In the genomic region with DNA sequence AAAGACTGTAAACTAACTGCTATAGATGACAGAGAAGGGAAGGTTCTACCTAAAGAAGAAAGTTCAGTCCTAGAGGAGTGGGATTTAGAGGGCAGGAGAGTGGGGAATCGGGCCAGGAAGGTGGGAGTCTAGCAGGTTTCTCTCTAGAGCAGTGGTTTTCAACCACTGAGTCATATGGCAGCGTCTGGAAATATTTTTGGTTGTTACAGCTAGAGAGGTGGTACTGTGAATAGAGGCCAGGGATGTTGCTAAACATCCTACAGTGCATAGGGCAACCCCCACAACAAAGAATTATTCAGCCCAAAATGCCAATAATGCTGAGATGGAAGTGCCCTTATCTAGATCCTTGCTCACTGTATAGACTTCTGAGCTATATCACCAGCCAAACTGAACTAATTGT, we compare ENCODE assay signal across 1 cellular context.
TF ChIP-seq lines count a peak whose summit lies in the region.

No MANE protein-coding gene starts in this region.

TF ChIP-seq in HepG2, 621 proteins besides CTCF, POLR2A, EP300 and RAD21:
- TF ChIP-seq RNF219 (CRISPR knock-in tag; IDR thresholded peaks at IDR 0.05) (no peak), REL (CRISPR knock-in tag; conservative IDR thresholded peaks at IDR 0.05) (no peak), RARG (CRISPR knock-in tag; IDR thresholded peaks at IDR 0.05; ENCODE audit: low read depth) (no peak), ZFP82 (CRISPR knock-in tag; IDR thresholded peaks at IDR 0.05; ENCODE audit: borderline replicate concordance) (no peak), NONO (IDR thresholded peaks at IDR 0.05) (no peak), NONO (CRISPR knock-in tag; conservative IDR thresholded peaks at IDR 0.05) (no peak), TEAD3 (CRISPR knock-in tag; optimal IDR thresholded peaks at IDR 0.05; ENCODE audit: borderline replicate concordance) (no peak), EEA1 (CRISPR knock-in tag; IDR thresholded peaks at IDR 0.05; ENCODE audit: borderline replicate concordance) (no peak), ZNF24 (IDR thresholded peaks at IDR 0.05) (no peak), CENPX (CRISPR knock-in tag; IDR thresholded peaks at IDR 0.05) (no peak)
- TF ChIP-seq, protein P1, sequence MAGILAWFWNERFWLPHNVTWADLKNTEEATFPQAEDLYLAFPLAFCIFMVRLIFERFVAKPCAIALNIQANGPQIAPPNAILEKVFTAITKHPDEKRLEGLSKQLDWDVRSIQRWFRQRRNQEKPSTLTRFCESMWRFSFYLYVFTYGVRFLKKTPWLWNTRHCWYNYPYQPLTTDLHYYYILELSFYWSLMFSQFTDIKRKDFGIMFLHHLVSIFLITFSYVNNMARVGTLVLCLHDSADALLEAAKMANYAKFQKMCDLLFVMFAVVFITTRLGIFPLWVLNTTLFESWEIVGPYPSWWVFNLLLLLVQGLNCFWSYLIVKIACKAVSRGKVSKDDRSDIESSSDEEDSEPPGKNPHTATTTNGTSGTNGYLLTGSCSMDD (CRISPR knock-in tag; IDR thresholded peaks at IDR 0.05) = no peak
- TF ChIP-seq, protein P2, sequence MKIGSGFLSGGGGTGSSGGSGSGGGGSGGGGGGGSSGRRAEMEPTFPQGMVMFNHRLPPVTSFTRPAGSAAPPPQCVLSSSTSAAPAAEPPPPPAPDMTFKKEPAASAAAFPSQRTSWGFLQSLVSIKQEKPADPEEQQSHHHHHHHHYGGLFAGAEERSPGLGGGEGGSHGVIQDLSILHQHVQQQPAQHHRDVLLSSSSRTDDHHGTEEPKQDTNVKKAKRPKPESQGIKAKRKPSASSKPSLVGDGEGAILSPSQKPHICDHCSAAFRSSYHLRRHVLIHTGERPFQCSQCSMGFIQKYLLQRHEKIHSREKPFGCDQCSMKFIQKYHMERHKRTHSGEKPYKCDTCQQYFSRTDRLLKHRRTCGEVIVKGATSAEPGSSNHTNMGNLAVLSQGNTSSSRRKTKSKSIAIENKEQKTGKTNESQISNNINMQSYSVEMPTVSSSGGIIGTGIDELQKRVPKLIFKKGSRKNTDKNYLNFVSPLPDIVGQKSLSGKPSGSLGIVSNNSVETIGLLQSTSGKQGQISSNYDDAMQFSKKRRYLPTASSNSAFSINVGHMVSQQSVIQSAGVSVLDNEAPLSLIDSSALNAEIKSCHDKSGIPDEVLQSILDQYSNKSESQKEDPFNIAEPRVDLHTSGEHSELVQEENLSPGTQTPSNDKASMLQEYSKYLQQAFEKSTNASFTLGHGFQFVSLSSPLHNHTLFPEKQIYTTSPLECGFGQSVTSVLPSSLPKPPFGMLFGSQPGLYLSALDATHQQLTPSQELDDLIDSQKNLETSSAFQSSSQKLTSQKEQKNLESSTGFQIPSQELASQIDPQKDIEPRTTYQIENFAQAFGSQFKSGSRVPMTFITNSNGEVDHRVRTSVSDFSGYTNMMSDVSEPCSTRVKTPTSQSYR (CRISPR knock-in tag; IDR thresholded peaks at IDR 0.05; ENCODE audit: borderline replicate concordance) = no peak
